1 cellular context compared by ENCODE assay signal in the genomic region with DNA sequence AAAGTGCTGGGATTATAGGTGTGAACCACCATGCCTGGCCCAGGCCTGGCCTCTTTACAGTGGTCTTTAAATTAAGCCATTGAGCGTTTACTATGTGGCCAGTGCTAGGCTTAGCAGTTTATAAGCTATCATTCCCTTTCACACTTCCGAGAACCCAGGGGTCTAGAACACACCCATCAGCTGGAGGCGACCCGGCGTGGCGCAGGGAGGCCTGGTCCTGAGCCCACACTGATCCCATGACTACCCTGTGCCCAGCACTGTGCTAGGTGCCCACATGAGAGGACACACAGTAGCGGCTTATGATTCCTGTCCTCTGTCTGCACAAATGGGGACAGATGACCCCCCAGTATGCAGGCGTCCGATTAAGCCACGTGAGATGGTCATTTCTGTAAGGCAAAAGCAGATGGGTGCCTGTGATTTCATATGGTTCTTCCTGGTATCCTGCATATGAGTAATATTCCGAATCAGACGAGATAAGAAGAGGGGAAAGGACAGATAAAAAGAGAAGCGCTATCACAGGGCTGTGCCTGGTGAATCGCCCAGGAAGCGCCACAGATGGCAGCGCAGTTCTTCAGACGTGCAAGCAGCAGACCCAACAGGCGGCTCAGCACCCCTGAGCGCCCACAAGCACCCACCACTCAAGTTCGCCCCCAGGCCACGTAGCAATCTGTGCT.
TF ChIP-seq lines count a peak whose summit lies in the region.

No MANE protein-coding gene starts in this region.

TF ChIP-seq in IMR-90, 13 proteins besides CTCF, POLR2A, EP300 and RAD21:
- no peak for TF ChIP-seq ELK1 (IDR thresholded peaks at IDR 0.05; ENCODE audit: borderline replicate concordance, low read depth, low read length)
- TF ChIP-seq BHLHE40 (IDR thresholded peaks at IDR 0.05; ENCODE audit: low read depth, low read length): no peak
- no peak for TF ChIP-seq CHD1 (IDR thresholded peaks at IDR 0.05; ENCODE audit: low read depth, low read length)
